Comparison of ENCODE assay signal across 16 cellular contexts in genomic region chr12:71208053-71208685, GRCh38. TPM values are rescaled to one million over a fixed set of nuclear protein-coding genes. Genes with fewer than 3 reads are reported as not detected.
DNase-seq lines count a peak whose midpoint lies in the region; ATAC-seq, FAIRE-seq and TF ChIP-seq lines count a peak whose summit lies in the region.
"Had no signal": no experiment of that assay in that cellular context is flagged by ENCODE, and none has a peak within 500 bp of the region (broad histone marks: within the 10 kb centered on the region; RNA-seq: fewer than 3 reads in every experiment).

No MANE protein-coding gene starts in this region.

- H3K27me3 Mint-ChIP-seq in CD4-positive, alpha-beta T cell, result no peaks in the 10 kb centered on the region

- no peak overlapping the region for H3K27ac Mint-ChIP-seq in CD4-positive, alpha-beta T cell
- H3K27ac Mint-ChIP-seq: CD8-positive, alpha-beta T cell had no signal

- intact Hi-C loops in OCI-LY7 (cut with micrococcal nuclease; ENCODE audit: unreplicated experiment), result no loop called here
- intact Hi-C loops in CD4-positive, alpha-beta T cell (cut with DNase I, micrococcal nuclease), result no loop called here

- no peak overlapping the region for H3K18ac ChIP-seq in mesenchymal stem cell (ENCODE audit: low read depth in 1 of 2, low read length in 2 of 2)

- no peaks in the 10 kb centered on the region for H3K9me3 ChIP-seq in A549
- H3K9me3 ChIP-seq in OCI-LY7 (ENCODE audit: low read length), result peaks cover 9% of the 10 kb centered on the region
- peaks cover 24% of the 10 kb centered on the region for H3K9me3 ChIP-seq in mesenchymal stem cell (ENCODE audit: control insufficient read depth, low read length)
- no peaks in the 10 kb centered on the region for H3K9me3 ChIP-seq in CD4-positive, alpha-beta T cell (ENCODE audit: control insufficient read depth, low read length)
- peaks cover 5% of the 10 kb centered on the region; the same call in 1 of the 2 replicates for H3K9me3 ChIP-seq in SJCRH30 (replicated peaks)
- H3K9me3 ChIP-seq: HAP-1 had no signal

- no peak for TF ChIP-seq EP300 in A549 (IDR thresholded peaks at IDR 0.05)

- no peak overlapping the region for H3K27ac ChIP-seq in A549
- no peak overlapping the region for H3K27ac ChIP-seq in OCI-LY7 (ENCODE audit: low read depth, low read length, poor library complexity, severe bottlenecking)
- no peak overlapping the region for H3K27ac ChIP-seq in mesenchymal stem cell (ENCODE audit: low read length, poor library complexity, severe bottlenecking)
- H3K27ac ChIP-seq in CD4-positive, alpha-beta T cell (ENCODE audit: low read depth, low read length), result no peak overlapping the region
- H3K27ac ChIP-seq in SJCRH30, result no peak overlapping the region

- H3K4me1 ChIP-seq in A549 (no peaks in the 10 kb centered on the region), OCI-LY7 (ENCODE audit: insufficient read depth, low read length, poor library complexity, severe bottlenecking) (no peaks in the 10 kb centered on the region), mesenchymal stem cell (ENCODE audit: control insufficient read depth, insufficient read depth, low read depth, low read length) (no peaks in the 10 kb centered on the region), SJCRH30 (no peaks in the 10 kb centered on the region)
- H3K4me1 ChIP-seq: HAP-1 had no signal

- no peaks in the 10 kb centered on the region for H3K36me3 ChIP-seq in OCI-LY7 (ENCODE audit: insufficient read depth, low read length)
- H3K36me3 ChIP-seq in mesenchymal stem cell (ENCODE audit: control insufficient read depth in 1 of 2, insufficient read depth in 2 of 2, low read depth in 1 of 2, low read length in 2 of 2), result no peaks in the 10 kb centered on the region
- no peaks in the 10 kb centered on the region for H3K36me3 ChIP-seq in SJCRH30
- H3K36me3 ChIP-seq: HAP-1 had no signal

- H2AK5ac ChIP-seq in mesenchymal stem cell (ENCODE audit: low read length, severe bottlenecking), result no peak overlapping the region

- 0% methylated on average over 1 of the region's 1 CpG for WGBS in A549 (ENCODE audit: missing lambda C conversion rate)
- 40% methylated on average over 1 of the region's 1 CpG for WGBS in mesenchymal stem cell

- no peak overlapping the region for H2BK15ac ChIP-seq in mesenchymal stem cell (ENCODE audit: low read depth, poor library complexity, severe bottlenecking)

- no peak overlapping the region for H2AFZ ChIP-seq in OCI-LY7 (ENCODE audit: low read length)
- no peak overlapping the region for H2AFZ ChIP-seq in mesenchymal stem cell (ENCODE audit: low read depth, low read length)

- H4K20me1 ChIP-seq in OCI-LY7 (ENCODE audit: insufficient read depth, low read length), result no peaks in the 10 kb centered on the region

- H3K9ac ChIP-seq in mesenchymal stem cell (ENCODE audit: low read length), result no peak overlapping the region

- TF ChIP-seq CTCF in A549 (IDR thresholded peaks at IDR 0.05), result no peak
- no peak for TF ChIP-seq CTCF in OCI-LY7 (conservative IDR thresholded peaks at IDR 0.05; ENCODE audit: low read length)
- TF ChIP-seq CTCF in CD4-positive, alpha-beta T cell (IDR thresholded peaks at IDR 0.05), result no peak

- no peak overlapping the region for H2BK12ac ChIP-seq in mesenchymal stem cell (ENCODE audit: low read length in 2 of 2)

- no peak for FAIRE-seq in A549 (lab: Jason Lieb, UNC)
- FAIRE-seq: GM19239, HTR-8/SVneo had no signal

- no peak for TF ChIP-seq POLR2A in A549 (IDR thresholded peaks at IDR 0.05; ENCODE audit: low read length)
- TF ChIP-seq POLR2A in erythroblast (IDR thresholded peaks at IDR 0.05; ENCODE audit: low read length), result no peak

- no peak overlapping the region for H3K4ac ChIP-seq in mesenchymal stem cell (ENCODE audit: low read depth in 1 of 2, low read length in 2 of 2)

- H3K4me1 Mint-ChIP-seq in CD4-positive, alpha-beta T cell (ENCODE audit: low read depth), result no peaks in the 10 kb centered on the region

- H3K4me3 Mint-ChIP-seq in CD4-positive, alpha-beta T cell, result no peak overlapping the region
- H3K4me3 Mint-ChIP-seq: CD8-positive, alpha-beta T cell had no signal

- BruUV-seq in OCI-LY7 (replicated peaks; lab: Mats Ljungman, UMichigan), result no TSS peak

- no peak overlapping the region for H3K23ac ChIP-seq in mesenchymal stem cell (ENCODE audit: low read length in 2 of 2)

- H2BK120ac ChIP-seq in mesenchymal stem cell (ENCODE audit: low read depth, low read length), result no peak overlapping the region

- POLR2A ChIA-PET in A549 (lab: Yijun Ruan, JAX) (no interaction called here), OCI-LY7 (lab: Charles Lee) (interaction anchor here (1.0 kb wide), 1 partner anchor 20 kb away, joined by 4 read pairs; no protein-coding TSS in a partner anchor)
- POLR2A ChIA-PET in CD4-positive, alpha-beta T cell (lab: Charles Lee), result no interaction called here

- no peak overlapping the region for H4K91ac ChIP-seq in mesenchymal stem cell (ENCODE audit: low read length)

- H3K79me2 ChIP-seq in OCI-LY7 (ENCODE audit: insufficient read depth, low read depth, low read length), result no peaks in the 10 kb centered on the region

- H3K14ac ChIP-seq in mesenchymal stem cell (ENCODE audit: low read length in 2 of 2), result no peak overlapping the region

- H3K9me2 ChIP-seq in OCI-LY7 (ENCODE audit: insufficient read depth, low read length), result no peaks in the 10 kb centered on the region

- no peaks in the 10 kb centered on the region for H3K79me1 ChIP-seq in mesenchymal stem cell (replicated peaks; ENCODE audit: low read length, poor library complexity, severe bottlenecking)

- CTCF ChIA-PET in A549 (lab: Yijun Ruan, JAX), result no interaction called here
- CTCF ChIA-PET in OCI-LY7 (lab: Charles Lee; ENCODE audit: unreplicated experiment), result no interaction called here
- CTCF ChIA-PET in CD4-positive, alpha-beta T cell (lab: Charles Lee), result no interaction called here

- H3K4me2 ChIP-seq in A549 (no peak overlapping the region), OCI-LY7 (ENCODE audit: low read length) (no peak overlapping the region), mesenchymal stem cell (ENCODE audit: low read length, poor library complexity, severe bottlenecking) (no peak overlapping the region)

- no peak for TF ChIP-seq RAD21 in A549 (conservative IDR thresholded peaks at IDR 0.05 in 1 of 2, IDR thresholded peaks at IDR 0.05 in 1 of 2)

- DNase-seq in A549 (ENCODE audit: low read depth in 1 of 2, low spot score in 1 of 2) (no peak), CMK (ENCODE audit: low read depth) (peak; percentile 9), OCI-LY7 (ENCODE audit: low spot score) (peak; percentile 19), erythroblast (lab: John Stamatoyannopoulos, UW) (peak; percentile 12 to 30), mesenchymal stem cell (no peak), SJCRH30 (no peak)
- DNase-seq in CD4-positive, alpha-beta T cell, result no peak
- DNase-seq: CD8-positive, alpha-beta T cell; NCI-H1417 treated with DMSO at 0.1 percent for 48 hours; NCI-H2029; SW 1271 had no signal

- no peak overlapping the region for H2BK5ac ChIP-seq in mesenchymal stem cell (ENCODE audit: low read depth, low read length, poor library complexity, severe bottlenecking)

- H3K4me3 ChIP-seq in A549 (no peak overlapping the region), OCI-LY7 (ENCODE audit: low read depth, low read length, poor library complexity, severe bottlenecking) (no peak overlapping the region), mesenchymal stem cell (ENCODE audit: insufficient read depth in 1 of 2, low read depth in 1 of 2, low read length in 2 of 2) (no peak overlapping the region), SJCRH30 (no peak overlapping the region)
- H3K4me3 ChIP-seq: HAP-1 had no signal

- H3K27me3 ChIP-seq in mesenchymal stem cell (ENCODE audit: control insufficient read depth in 1 of 2, insufficient read depth in 1 of 2, low read length in 2 of 2) (no peaks in the 10 kb centered on the region), SJCRH30 (no peaks in the 10 kb centered on the region)
- no peaks in the 10 kb centered on the region for H3K27me3 ChIP-seq in CD4-positive, alpha-beta T cell (ENCODE audit: control insufficient read depth, insufficient read depth, low read length)

- H4K8ac ChIP-seq in mesenchymal stem cell (ENCODE audit: low read length), result no peak overlapping the region

- H3K9me3 Mint-ChIP-seq in CD4-positive, alpha-beta T cell, result no peaks in the 10 kb centered on the region

- no peak for ATAC-seq in A549
- ATAC-seq in CD4-positive, alpha-beta T cell (ENCODE audit: poor library complexity), result no peak
- ATAC-seq: CD8-positive, alpha-beta T cell had no signal

- no peaks in the 10 kb centered on the region for H3K36me3 Mint-ChIP-seq in CD4-positive, alpha-beta T cell (ENCODE audit: low read depth)
- H3K36me3 Mint-ChIP-seq: CD8-positive, alpha-beta T cell had no signal

TF ChIP-seq in A549, 52 proteins besides CTCF, POLR2A, EP300 and RAD21:
- TF ChIP-seq ZFP36 (IDR thresholded peaks at IDR 0.05; ENCODE audit: borderline replicate concordance, partially characterized antibody) (peak; percentile 74), SMC3 (IDR thresholded peaks at IDR 0.05) (no peak), FOXS1 (CRISPR knock-in tag; IDR thresholded peaks at IDR 0.05) (no peak)

RNA-seq across cellular contexts. Expression of gene TSPAN8, which starts 50.4 kb away (rescaled TPM):
- polyA plus RNA-seq in A549 (2011; rRNA removed) (0.16 and 0.22 TPM in 2 replicates), A549 (2017; fragmentation: RNase III; extraction: RNeasy Plus Mini Kit Qiagen cat#74134 plus additional on column Dnase treatment) (not detected in 3 replicates)
- not detected in 2 replicates for polyA plus RNA-seq in A549 (2012; cell fraction: cytosol; rRNA removed)
- polyA plus RNA-seq in A549 (2012; cell fraction: nucleus; rRNA removed), result not detected in 2 replicates
- not detected in 2 replicates for polyA minus RNA-seq in A549 (2011; rRNA and poly(A)+ RNA removed)
- not detected in 2 replicates for total RNA-seq in OCI-LY7 (2014; rRNA removed; shearing (Covaris generic))
- total RNA-seq in OCI-LY7 (2022), result not detected in 2 replicates
- not detected for polyA plus RNA-seq in mesenchymal stem cell (2013, experiment 1 of 2)
- polyA plus RNA-seq in mesenchymal stem cell (2013, experiment 2 of 2), result not detected
- total RNA-seq in CD4-positive, alpha-beta T cell, result not detected
- 0.47 and 0.79 TPM in 2 replicates for total RNA-seq in SJCRH30 (2014; rRNA removed; shearing (Covaris generic))
- total RNA-seq: CD8-positive, alpha-beta T cell; T-helper 2 cell treated with Interferon-gamma antibody and Interleukin-4, amounts not matched to agents 100 ng/mL and 5 ng/mL, for 36 hours had no signal
- polyA plus RNA-seq: BJ had no signal

Comparison
In these comparisons a context has a peak if more than half of its experiments do, and no peak if none do; other contexts are left out.
1. DNase-seq: peak in CMK (single experiment), OCI-LY7 (single experiment) and erythroblast (2 of 2); none in A549 (0 of 2), mesenchymal stem cell (single experiment), CD4-positive, alpha-beta T cell (0 of 10) and SJCRH30 (0 of 2).